In genomic region chr1:236395780-236396664, GRCh38 we compare ENCODE assay signal across 8 cellular contexts. TPM values are rescaled to one million over a fixed set of nuclear protein-coding genes. Genes with fewer than 3 reads are reported as not detected.
A peak's percentile ranks its signal among the peaks of the same experiment; 100 is the strongest.
DNase-seq lines count a peak whose midpoint lies in the region; ATAC-seq and TF ChIP-seq lines count a peak whose summit lies in the region.

No MANE protein-coding gene starts in this region.

- H3K4me1 ChIP-seq in A673 (ENCODE audit: insufficient read depth, low read length, poor library complexity, severe bottlenecking) (no peaks in the 10 kb centered on the region), heart left ventricle (peaks cover 0 to 18% (median 0%) of the 10 kb centered on the region in 12 donors), skeletal muscle satellite cell (ENCODE audit: control insufficient read depth, insufficient read depth, low read length) (no peaks in the 10 kb centered on the region)

- peaks cover 31% of the 10 kb centered on the region for H3K4me1 Mint-ChIP-seq in WTC11

- no peak for TF ChIP-seq POLR2A in heart left ventricle (IDR thresholded peaks at IDR 0.05)

- H3K36me3 ChIP-seq in A673 (ENCODE audit: insufficient read depth, low read length, poor library complexity, severe bottlenecking), result no peaks in the 10 kb centered on the region
- H3K36me3 ChIP-seq in heart left ventricle, result no peaks in the 10 kb centered on the region
- H3K36me3 ChIP-seq in skeletal muscle satellite cell (ENCODE audit: insufficient read depth, low read length), result no peaks in the 10 kb centered on the region

- H3K4me3 Mint-ChIP-seq in WTC11, result peak overlapping the region; percentile 98

- H3K9me3 Mint-ChIP-seq in WTC11, result no peaks in the 10 kb centered on the region

- peak overlapping the region; percentile 94 for H3K4me2 ChIP-seq in skeletal muscle satellite cell (ENCODE audit: low read length)

- POLR2A ChIA-PET in A673 (lab: Charles Lee; ENCODE audit: low non-redundant PET), result no interaction called here
- POLR2A ChIA-PET in WTC11 (lab: Charles Lee), result interaction anchor here (0.5 kb wide), 1 partner anchor 123 kb away, joined by 7 read pairs; no protein-coding TSS in a partner anchor

- peaks cover 31% of the 10 kb centered on the region for H3K27me3 Mint-ChIP-seq in WTC11 (ENCODE audit: low read depth)

- DNase-seq in A673 (ENCODE audit: low spot score) (no peak), WTC11 (ENCODE audit: low spot score) (no peak), heart left ventricle (no peak), COR-L47 (lab: John Stamatoyannopoulos, UW) (no peak), NCI-H2171 treated with DMSO at 0.1 percent for 48 hours (lab: John Stamatoyannopoulos, UW) (no peak)

- no peaks in the 10 kb centered on the region for H3K36me3 Mint-ChIP-seq in WTC11

- no TSS peak for BruUV-seq in A673 (replicated peaks; lab: Mats Ljungman, UMichigan)

- TF ChIP-seq CTCF in A673 (conservative IDR thresholded peaks at IDR 0.05; ENCODE audit: low read depth, low read length) (no peak), WTC11 (IDR thresholded peaks at IDR 0.05) (no peak), heart left ventricle (IDR thresholded peaks at IDR 0.05) (no peak)

- intact Hi-C loops in A673 (cut with micrococcal nuclease; ENCODE audit: unreplicated experiment) (no loop called here), heart left ventricle (cut with DNase I) (no loop called here)

- no peaks in the 10 kb centered on the region for H3K9me3 ChIP-seq in A673 (ENCODE audit: low read depth, low read length, poor library complexity, severe bottlenecking)
- H3K9me3 ChIP-seq in heart left ventricle, result no peaks in the 10 kb centered on the region
- H3K9me3 ChIP-seq in skeletal muscle satellite cell (replicated peaks; ENCODE audit: low read length), result no peaks in the 10 kb centered on the region

- H3K27ac ChIP-seq in A673 (ENCODE audit: low read depth, low read length, poor library complexity, severe bottlenecking), result no peak overlapping the region
- peak overlapping the region in 4 of 12 donors; percentile 6 to 63 (median 50) for H3K27ac ChIP-seq in heart left ventricle

- 16 to 25% (median 21%) methylated on average over 34 to 44 of the region's 44 CpGs for WGBS in heart left ventricle, 4 donors

- H3K4me3 ChIP-seq in A673 (ENCODE audit: low read depth, low read length, poor library complexity, severe bottlenecking) (peak overlapping the region; percentile 55), heart left ventricle (peak overlapping the region; percentile 52 to 86 (median 72)), skeletal muscle satellite cell (ENCODE audit: low read length) (peak overlapping the region; percentile 74)

- peak overlapping the region; percentile 86; the same call in 1 of the 2 replicates for H3K27ac Mint-ChIP-seq in WTC11

- H3K27me3 ChIP-seq in A673 (replicated peaks; ENCODE audit: insufficient read depth, low read depth, low read length, poor library complexity) (peaks cover 8% of the 10 kb centered on the region), heart left ventricle (peaks cover 0 to 17% (median 0%) of the 10 kb centered on the region in 9 donors), skeletal muscle satellite cell (ENCODE audit: control insufficient read depth, insufficient read depth, low read length) (peaks cover 40% of the 10 kb centered on the region)

- CTCF ChIA-PET in A673 (lab: Charles Lee) (no interaction called here), WTC11 (lab: Charles Lee) (interaction anchor here (1.9 kb wide), 1 partner anchor 56 kb away, joined by 9 read pairs; no protein-coding TSS in a partner anchor)

- H3K9ac ChIP-seq in skeletal muscle satellite cell (ENCODE audit: low read depth, low read length), result peak overlapping the region; percentile 21

- ATAC-seq in GM19438 (IDR thresholded peaks at IDR 0.05; ENCODE audit: low read depth, unreplicated experiment), result peak; percentile 15
- ATAC-seq in WTC11, result peak; percentile 38
- peak in 3 of 4 donors; percentile 10 to 40 (median 32) for ATAC-seq in heart left ventricle
- ATAC-seq in GM18519 (IDR thresholded peaks at IDR 0.05; ENCODE audit: low FRiP score, unreplicated experiment), result no peak

TF ChIP-seq in WTC11, 78 proteins besides CTCF, POLR2A, EP300 and RAD21 (continues in another document):
- TF ChIP-seq ZNF263 (CRISPR knock-in tag; IDR thresholded peaks at IDR 0.05; ENCODE audit: low read depth) (no peak), ATF2 (CRISPR knock-in tag; IDR thresholded peaks at IDR 0.05; ENCODE audit: borderline replicate concordance, low read depth) (no peak), ETV6 (CRISPR knock-in tag; IDR thresholded peaks at IDR 0.05) (no peak), ZNF232 (CRISPR knock-in tag; IDR thresholded peaks at IDR 0.05) (no peak), FOXP4 (CRISPR knock-in tag; IDR thresholded peaks at IDR 0.05) (no peak), PREB (CRISPR knock-in tag; IDR thresholded peaks at IDR 0.05; ENCODE audit: borderline replicate concordance) (no peak), MAX (CRISPR knock-in tag; IDR thresholded peaks at IDR 0.05) (no peak), E2F5 (CRISPR knock-in tag; IDR thresholded peaks at IDR 0.05) (no peak), NFE2L1 (CRISPR knock-in tag; IDR thresholded peaks at IDR 0.05) (no peak), ATF1 (CRISPR knock-in tag; IDR thresholded peaks at IDR 0.05) (no peak), ESRRA (CRISPR knock-in tag; IDR thresholded peaks at IDR 0.05; ENCODE audit: borderline replicate concordance) (no peak), PRRX2 (CRISPR knock-in tag; IDR thresholded peaks at IDR 0.05) (no peak), EMX1 (CRISPR knock-in tag; IDR thresholded peaks at IDR 0.05) (no peak), NR3C1 (CRISPR knock-in tag; conservative IDR thresholded peaks at IDR 0.05; ENCODE audit: low read depth) (no peak), ZBTB43 (CRISPR knock-in tag; IDR thresholded peaks at IDR 0.05) (no peak), TP53 (CRISPR knock-in tag; IDR thresholded peaks at IDR 0.05) (no peak)

RNA-seq across cellular contexts. Expression of gene EDARADD, which starts 1.9 kb away (rescaled TPM):
- 0.15 and 0.52 TPM in 2 replicates for total RNA-seq in A673 (2021)
- 4.5 to 5.0 TPM (median 4.6 TPM) in 3 replicates for total RNA-seq in WTC11 (2021)
- total RNA-seq in heart left ventricle, result 1 to 10 TPM in 8 of 9 donors, under 1 TPM in 1; 0.81 to 2.9 (median 2.2) TPM
- under 1 TPM; 0.35 to 0.91 TPM for polyA plus RNA-seq in heart left ventricle
- not detected in 2 replicates for total RNA-seq in skeletal muscle satellite cell (2012; rRNA removed)
